10 cellular contexts compared by ENCODE assay signal in the genomic region with DNA sequence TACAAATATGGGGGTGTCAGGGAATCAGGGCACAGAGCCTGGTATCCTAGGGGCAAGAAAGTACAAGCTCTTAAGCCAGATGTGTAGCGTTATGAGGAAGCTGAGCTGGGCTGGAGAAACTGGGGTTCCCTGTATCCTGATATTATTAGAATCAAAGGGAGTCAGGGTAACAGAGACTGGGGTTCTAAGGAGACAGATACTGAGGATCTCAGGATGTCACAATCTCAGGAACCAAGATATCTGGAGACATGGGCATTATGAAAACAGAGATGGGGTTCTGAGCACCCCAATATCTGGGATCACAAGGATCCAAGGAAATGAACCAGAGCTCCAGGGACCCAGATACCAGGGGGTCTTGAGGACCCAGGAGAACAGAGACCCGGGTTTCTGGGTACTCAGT. TPM values are rescaled to one million over a fixed set of nuclear protein-coding genes. Genes with fewer than 3 reads are reported as not detected.
DNase-seq lines count a peak whose midpoint lies in the region; ATAC-seq, FAIRE-seq and TF ChIP-seq lines count a peak whose summit lies in the region.
"Had no signal": no experiment of that assay in that cellular context is flagged by ENCODE, and none has a peak within 500 bp of the region (broad histone marks: within the 10 kb centered on the region; RNA-seq: fewer than 3 reads in every experiment).

No MANE protein-coding gene starts in this region.

- H3K4ac ChIP-seq in IMR-90 (ENCODE audit: low read depth, low read length), result peak overlapping the region; percentile 88

- H3K27me3 ChIP-seq in IMR-90 (ENCODE audit: control insufficient read depth, insufficient read depth, low read length), result no peaks in the 10 kb centered on the region
- H3K27me3 ChIP-seq in mucosa of stomach (ENCODE audit: control insufficient read depth, insufficient read depth, low read length), result no peaks in the 10 kb centered on the region

- peak overlapping the region; percentile 35 to 81 for H4K8ac ChIP-seq in IMR-90 (ENCODE audit: low read depth in 2 of 2, low read length in 2 of 2)

- TF ChIP-seq CTCF in A549 (IDR thresholded peaks at IDR 0.05) (no peak), IMR-90 (conservative IDR thresholded peaks at IDR 0.05; ENCODE audit: low read depth, low read length) (no peak)

- peak overlapping the region; percentile 36 for H4K5ac ChIP-seq in IMR-90 (ENCODE audit: low read depth, low read length)

- dilution Hi-C loops in IMR-90 (cut with HindIII; ENCODE audit: low sequenced_read_pairs, unreplicated experiment), result no loop called here

- no peaks in the 10 kb centered on the region for H3K27me3 Mint-ChIP-seq in central memory CD8-positive, alpha-beta T cell

- TF ChIP-seq POLR2A in A549 (IDR thresholded peaks at IDR 0.05; ENCODE audit: low read length), result no peak
- TF ChIP-seq POLR2A in IMR-90 (IDR thresholded peaks at IDR 0.05; ENCODE audit: low read depth, low read length), result no peak

- no TSS peak for BruUV-seq in IMR-90 (replicated peaks; lab: Mats Ljungman, UMichigan)

- peak overlapping the region; percentile 82 for H3K23ac ChIP-seq in IMR-90 (ENCODE audit: low read depth, low read length)

- peak overlapping the region; percentile 85 for H3K4me3 Mint-ChIP-seq in central memory CD8-positive, alpha-beta T cell

- H2AFZ ChIP-seq in IMR-90 (replicated peaks; ENCODE audit: low read length, poor library complexity), result no peak overlapping the region

- peak overlapping the region; percentile 68; the same call in 1 of the 2 replicates for H2BK120ac ChIP-seq in IMR-90 (ENCODE audit: low read depth, low read length)

- TF ChIP-seq EP300 in A549 (IDR thresholded peaks at IDR 0.05), result no peak

- H2BK20ac ChIP-seq in IMR-90 (ENCODE audit: low read depth, low read length), result peak overlapping the region; percentile 17; the same call in 1 of the 2 replicates

- H3K27ac ChIP-seq in A549 (peak overlapping the region; percentile 92 to 99), IMR-90 (ENCODE audit: insufficient read depth, low read length) (peak overlapping the region; percentile 96)

- FAIRE-seq in A549 (lab: Jason Lieb, UNC), result no peak

- H3K56ac ChIP-seq in IMR-90 (ENCODE audit: extremely low read depth, insufficient read depth, low read length), result peak overlapping the region; percentile 93

- in situ Hi-C loops in IMR-90 (cut with MboI; ENCODE audit: low sequenced_read_pairs), result no loop called here

- H3K27ac Mint-ChIP-seq in central memory CD8-positive, alpha-beta T cell (ENCODE audit: low read depth), result peak overlapping the region; percentile 93

- WGBS in A549 (ENCODE audit: missing lambda C conversion rate), result 24% methylated on average over 2 of the region's 2 CpGs
- WGBS in IMR-90 (ENCODE audit: extremely low coverage in 2 of 2, insufficient read length in 1 of 2), 2 experiments, result 50% methylated on average over 1 of the region's 2 CpGs; no CpG with 5 or more reads in 1 of the 2 experiments

- intact Hi-C loops in IMR-90 (cut with micrococcal nuclease), result no loop called here

- peaks cover 23% of the 10 kb centered on the region for H3K36me3 ChIP-seq in IMR-90 (ENCODE audit: control insufficient read depth, insufficient read depth, low read length)
- H3K36me3 ChIP-seq in mucosa of stomach (ENCODE audit: control insufficient read depth, insufficient read depth, low read length), result peaks cover 6% of the 10 kb centered on the region

- H3K14ac ChIP-seq in IMR-90 (replicated peaks; ENCODE audit: low read depth, low read length), result peak overlapping the region; percentile 97

- peaks cover 29% of the 10 kb centered on the region for H4K20me1 ChIP-seq in IMR-90 (ENCODE audit: insufficient read depth, low read length)

- H3K79me1 ChIP-seq in IMR-90 (ENCODE audit: low read depth in 1 of 2, low read length in 2 of 2), result peaks cover 15 to 50% of the 10 kb centered on the region in 2 experiments; a peak in 3 of 4 replicates

- H3K4me3 ChIP-seq in A549 (peak overlapping the region; percentile 95), IMR-90 (ENCODE audit: insufficient read depth, low read depth, low read length) (peak overlapping the region; percentile 92), mucosa of stomach (ENCODE audit: low read length) (peak overlapping the region; percentile 21)

- no peak for TF ChIP-seq RAD21 in A549 (conservative IDR thresholded peaks at IDR 0.05 in 1 of 2, IDR thresholded peaks at IDR 0.05 in 1 of 2)
- no peak for TF ChIP-seq RAD21 in IMR-90 (IDR thresholded peaks at IDR 0.05; ENCODE audit: low read length)

- H3K9ac ChIP-seq in IMR-90 (ENCODE audit: low read depth, low read length) (peak overlapping the region; percentile 99), mucosa of stomach (ENCODE audit: low read length) (peak overlapping the region; percentile 79)

- peaks cover 37% of the 10 kb centered on the region for H3K36me3 Mint-ChIP-seq in central memory CD8-positive, alpha-beta T cell (ENCODE audit: insufficient read depth)

- peak overlapping the region; percentile 95 for H2AK9ac ChIP-seq in IMR-90 (replicated peaks; ENCODE audit: low read depth, low read length, poor library complexity)

- peak overlapping the region; percentile 81 for H3K18ac ChIP-seq in IMR-90 (ENCODE audit: low read depth, low read length)

- H3K4me1 Mint-ChIP-seq in central memory CD8-positive, alpha-beta T cell, result peaks cover 73% of the 10 kb centered on the region

- peak overlapping the region; percentile 22; the same call in 1 of the 3 replicates for H2BK15ac ChIP-seq in IMR-90 (ENCODE audit: low read depth, low read length)

- H2AK5ac ChIP-seq in IMR-90 (ENCODE audit: low read depth, low read length), result peak overlapping the region; percentile 85

- no peaks in the 10 kb centered on the region for H3K9me3 Mint-ChIP-seq in central memory CD8-positive, alpha-beta T cell

- H3K4me1 ChIP-seq in A549, result peaks cover 73% of the 10 kb centered on the region
- H3K4me1 ChIP-seq in IMR-90 (ENCODE audit: control insufficient read depth, insufficient read depth, low read length), result peaks cover 32% of the 10 kb centered on the region
- H3K4me1 ChIP-seq in mucosa of stomach (ENCODE audit: control insufficient read depth, insufficient read depth, low read length), result peaks cover 79% of the 10 kb centered on the region

- peak overlapping the region; percentile 91 for H2BK5ac ChIP-seq in IMR-90 (ENCODE audit: low read depth, low read length, poor library complexity, severe bottlenecking)

- H3K4me2 ChIP-seq in A549, result peak overlapping the region; percentile 92
- H3K4me2 ChIP-seq in IMR-90 (ENCODE audit: low read depth, low read length), result peak overlapping the region; percentile 83

- H3K9me1 ChIP-seq in IMR-90 (ENCODE audit: insufficient read depth, low read length), result peaks cover 15% of the 10 kb centered on the region

- no peaks in the 10 kb centered on the region for H3K9me3 ChIP-seq in A549
- H3K9me3 ChIP-seq in IMR-90 (ENCODE audit: control insufficient read depth, insufficient read depth, low read length), result no peaks in the 10 kb centered on the region
- H3K9me3 ChIP-seq in mucosa of stomach (ENCODE audit: control insufficient read depth, low read length), result no peaks in the 10 kb centered on the region

- POLR2A ChIA-PET in A549 (lab: Yijun Ruan, JAX) (interaction anchor here (1.1 to 1.5 kb wide), 5 partner anchors 9 to 289 kb away, joined by 3 to 11 read pairs (median 4); a partner anchor contains a TSS), IMR-90 (lab: Charles Lee; ENCODE audit: unreplicated experiment) (no interaction called here)

- DNase-seq in A549 (ENCODE audit: low read depth in 1 of 2, low spot score in 1 of 2) (no peak), IMR-90 (no peak), OCI-M1 (lab: John Stamatoyannopoulos, UW) (no peak), NCI-H146 treated with DMSO at 0.1 percent for 48 hours (lab: John Stamatoyannopoulos, UW; ENCODE audit: unreplicated experiment) (no peak)
- DNase-seq in central memory CD8-positive, alpha-beta T cell (ENCODE audit: low spot score in 2 of 2), result no peak
- DNase-seq: cortex of kidney had no signal

- peak overlapping the region; percentile 82 for H4K91ac ChIP-seq in IMR-90 (ENCODE audit: insufficient read depth, low read depth, low read length)

- ATAC-seq in A549 (no peak), IMR-90 (ENCODE audit: low read depth) (no peak), GM19397 (IDR thresholded peaks at IDR 0.05; ENCODE audit: unreplicated experiment) (no peak), HG03280 (IDR thresholded peaks at IDR 0.05; ENCODE audit: unreplicated experiment) (no peak)
- ATAC-seq in central memory CD8-positive, alpha-beta T cell (replicated peaks; ENCODE audit: extremely low read depth, poor library complexity, severe bottlenecking), result no peak

- CTCF ChIA-PET in A549 (lab: Yijun Ruan, JAX) (interaction anchor here (0.9 to 48.5 kb wide), 8 partner anchors 10 to 154 kb away, joined by 3 to 1899 read pairs (median 6); no protein-coding TSS in a partner anchor), IMR-90 (lab: Yijun Ruan, JAX) (interaction anchor here (1.6 kb wide), 1 partner anchor 25 kb away, joined by 8 read pairs; no protein-coding TSS in a partner anchor)

RNA-seq across cellular contexts. Expression of a gene that starts 0.8 kb away (rescaled TPM):
- polyA plus RNA-seq in A549 (2011; rRNA removed) (22.6 and 25.3 TPM in 2 replicates), A549 (2017; fragmentation: RNase III; extraction: RNeasy Plus Mini Kit Qiagen cat#74134 plus additional on column Dnase treatment) (49.6 to 80.7 TPM (median 72.1 TPM) in 3 replicates), IMR-90 (2012; rRNA removed) (24.1 and 26.0 TPM in 2 replicates)
- polyA plus RNA-seq in A549 (2012; cell fraction: cytosol; rRNA removed), result 103 and 138 TPM in 2 replicates
- polyA plus RNA-seq in A549 (2012; cell fraction: nucleus; rRNA removed), result 302 and 387 TPM in 2 replicates
- 27.4 and 33.8 TPM in 2 replicates for polyA minus RNA-seq in A549 (2011; rRNA and poly(A)+ RNA removed)
- total RNA-seq in IMR-90 (2012; rRNA removed), result 1.6 and 1.9 TPM in 2 replicates
- 26.7 and 52.5 TPM in 2 replicates for polyA plus RNA-seq in IMR-90 (2012; cell fraction: cytosol; rRNA removed)
- polyA plus RNA-seq in IMR-90 (2012; cell fraction: nucleus; rRNA removed; ENCODE audit: low replicate concordance), result 76.1 and 110 TPM in 2 replicates

RNA-seq across cellular contexts. Expression of a gene that starts 28.4 kb away (rescaled TPM):
- not detected in 2 replicates for polyA plus RNA-seq in A549 (2011; rRNA removed)
- 0.09 and 0.16 TPM in 2 replicates for polyA plus RNA-seq in A549 (2012; cell fraction: cytosol; rRNA removed)
- polyA plus RNA-seq in A549 (2012; cell fraction: nucleus; rRNA removed), result 0.16 and 0.21 TPM in 2 replicates
- not detected in 3 replicates for polyA plus RNA-seq in A549 (2017; fragmentation: RNase III; extraction: RNeasy Plus Mini Kit Qiagen cat#74134 plus additional on column Dnase treatment)
- 0.29 TPM in 1 of 2 replicates, not detected in the other for polyA minus RNA-seq in A549 (2011; rRNA and poly(A)+ RNA removed)
- not detected in 2 replicates for total RNA-seq in IMR-90 (2012; rRNA removed)
- polyA plus RNA-seq in IMR-90 (2012; rRNA removed), result not detected in 2 replicates
- 0.02 TPM in 1 of 2 replicates, not detected in the other for polyA plus RNA-seq in IMR-90 (2012; cell fraction: cytosol; rRNA removed)
- polyA plus RNA-seq in IMR-90 (2012; cell fraction: nucleus; rRNA removed; ENCODE audit: low replicate concordance), result 0.12 TPM in 1 of 2 replicates, not detected in the other
- total RNA-seq: M059J had no signal

RNA-seq across cellular contexts. Expression of a gene that starts 50.4 kb away (rescaled TPM):
- polyA plus RNA-seq in A549 (2011; rRNA removed) (not detected in 2 replicates), A549 (2017; fragmentation: RNase III; extraction: RNeasy Plus Mini Kit Qiagen cat#74134 plus additional on column Dnase treatment) (0.08 to 0.11 TPM in 2 of 3 replicates, not detected in the other), IMR-90 (2012; rRNA removed) (not detected in 2 replicates)
- 0.03 TPM in 1 of 2 replicates, not detected in the other for polyA plus RNA-seq in A549 (2012; cell fraction: cytosol; rRNA removed)
- 0.34 and 0.50 TPM in 2 replicates for polyA plus RNA-seq in A549 (2012; cell fraction: nucleus; rRNA removed)
- 0.34 and 0.58 TPM in 2 replicates for polyA minus RNA-seq in A549 (2011; rRNA and poly(A)+ RNA removed)
- not detected in 2 replicates for total RNA-seq in IMR-90 (2012; rRNA removed)
- not detected in 2 replicates for polyA plus RNA-seq in IMR-90 (2012; cell fraction: cytosol; rRNA removed)
- polyA plus RNA-seq in IMR-90 (2012; cell fraction: nucleus; rRNA removed; ENCODE audit: low replicate concordance), result not detected in 2 replicates
- total RNA-seq: M059J had no signal

RNA-seq across cellular contexts. Expression of a gene that starts 59.6 kb away (rescaled TPM):
- 15.2 and 18.4 TPM in 2 replicates for polyA plus RNA-seq in A549 (2011; rRNA removed)
- 62.2 and 88.1 TPM in 2 replicates for polyA plus RNA-seq in A549 (2012; cell fraction: cytosol; rRNA removed)
- 183 and 239 TPM in 2 replicates for polyA plus RNA-seq in A549 (2012; cell fraction: nucleus; rRNA removed)
- 77.5 to 102 TPM (median 88.1 TPM) in 3 replicates for polyA plus RNA-seq in A549 (2017; fragmentation: RNase III; extraction: RNeasy Plus Mini Kit Qiagen cat#74134 plus additional on column Dnase treatment)
- polyA minus RNA-seq in A549 (2011; rRNA and poly(A)+ RNA removed), result 8.1 and 25.5 TPM in 2 replicates
- 2.3 and 2.8 TPM in 2 replicates for total RNA-seq in IMR-90 (2012; rRNA removed)
- polyA plus RNA-seq in IMR-90 (2012; rRNA removed), result 27.5 and 35.7 TPM in 2 replicates
- 50.8 and 71.8 TPM in 2 replicates for polyA plus RNA-seq in IMR-90 (2012; cell fraction: cytosol; rRNA removed)
- 52.3 and 108 TPM in 2 replicates for polyA plus RNA-seq in IMR-90 (2012; cell fraction: nucleus; rRNA removed; ENCODE audit: low replicate concordance)

Comparison
In these comparisons a context has a peak if more than half of its experiments do, and no peak if none do; other contexts are left out.
1. H3K4me3 ChIP-seq: peak in every context shown above with its lines; median percentile 95 in A549; 92 in IMR-90; 21 in mucosa of stomach.